16 cellular contexts compared by ENCODE assay signal in the genomic region with DNA sequence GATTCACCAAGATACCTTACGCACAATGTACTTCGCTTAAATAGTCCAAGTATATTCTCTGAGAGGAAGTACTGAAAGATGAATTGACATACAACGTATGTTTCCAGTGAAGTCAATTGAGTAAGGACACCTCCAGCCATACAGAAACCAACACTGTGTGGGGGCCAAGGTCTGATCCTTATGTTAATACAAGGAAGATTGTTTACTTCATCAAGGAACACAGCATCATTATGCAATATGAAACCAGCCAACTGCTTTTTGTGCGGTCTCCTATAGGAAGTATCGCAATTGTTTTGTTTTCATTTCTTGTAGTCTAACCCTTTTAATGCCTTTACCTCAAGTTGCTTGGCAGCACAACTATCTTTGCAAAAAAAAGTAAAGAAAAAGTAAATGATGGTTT.
DNase-seq lines count a peak whose midpoint lies in the region; ATAC-seq, FAIRE-seq and TF ChIP-seq lines count a peak whose summit lies in the region.
"Had no signal": no experiment of that assay in that cellular context is flagged by ENCODE, and none has a peak within 500 bp of the region (broad histone marks: within the 10 kb centered on the region; RNA-seq: fewer than 3 reads in every experiment).

No MANE protein-coding gene starts in this region.

- no peak for TF ChIP-seq CTCF in NB4 (IDR thresholded peaks at IDR 0.05; ENCODE audit: low read depth, low read length)

- TF ChIP-seq POLR2A in H54 (IDR thresholded peaks at IDR 0.05; ENCODE audit: low read depth, low read length) (no peak), NB4 (IDR thresholded peaks at IDR 0.05; ENCODE audit: extremely low read depth, insufficient read length) (no peak)

- peak; percentile 67 for FAIRE-seq in H54 (lab: Jason Lieb, UNC)

- no peak for ATAC-seq in stimulated activated naive CD8-positive, alpha-beta T cell treated with anti-CD3 and anti-CD28 coated beads, Interleukin-15, Interleukin-2, amounts not matched to agents 100 U/mL and 50 U/mL, for 24 hours

- peak; percentile 71 for DNase-seq in CD1c-positive myeloid dendritic cell (ENCODE audit: extremely low spot score)
- DNase-seq in H54 (ENCODE audit: insufficient read length, low spot score) = no peak
- peak; percentile 50 for DNase-seq in NB4 (ENCODE audit: low read depth)
- peak; percentile 18 for DNase-seq in iris pigment epithelial cell (ENCODE audit: low read depth)
- no peak for DNase-seq in LoVo (ENCODE audit: low spot score)
- DNase-seq in 8988T = no peak
- DNase-seq in stimulated activated naive CD8-positive, alpha-beta T cell treated with anti-CD3 and anti-CD28 coated beads, Interleukin-15, Interleukin-2, amounts not matched to agents 100 U/mL and 50 U/mL, for 24 hours = no peak
- DNase-seq: AML-193, COR-L47, HCEC 1CT, NCI-H1436, NCI-H1930, NCI-H345, NCI-H524 treated with DMSO at 0.1 percent for 48 hours, Right ventricle myocardium superior, SK-N-SH had no signal

- no peak overlapping the region for H3K4me3 ChIP-seq in NB4 (ENCODE audit: low read depth, low read length)

Comparison
In these comparisons a context has a peak if more than half of its experiments do, and no peak if none do; other contexts are left out.
1. DNase-seq: peak in CD1c-positive myeloid dendritic cell (single experiment), NB4 (single experiment) and iris pigment epithelial cell (single experiment); none in H54 (single experiment), LoVo (single experiment), 8988T (single experiment) and stimulated activated naive CD8-positive, alpha-beta T cell treated with anti-CD3 and anti-CD28 coated beads, Interleukin-15, Interleukin-2, amounts not matched to agents 100 U/mL and 50 U/mL, for 24 hours (single experiment).